In the genomic region with DNA sequence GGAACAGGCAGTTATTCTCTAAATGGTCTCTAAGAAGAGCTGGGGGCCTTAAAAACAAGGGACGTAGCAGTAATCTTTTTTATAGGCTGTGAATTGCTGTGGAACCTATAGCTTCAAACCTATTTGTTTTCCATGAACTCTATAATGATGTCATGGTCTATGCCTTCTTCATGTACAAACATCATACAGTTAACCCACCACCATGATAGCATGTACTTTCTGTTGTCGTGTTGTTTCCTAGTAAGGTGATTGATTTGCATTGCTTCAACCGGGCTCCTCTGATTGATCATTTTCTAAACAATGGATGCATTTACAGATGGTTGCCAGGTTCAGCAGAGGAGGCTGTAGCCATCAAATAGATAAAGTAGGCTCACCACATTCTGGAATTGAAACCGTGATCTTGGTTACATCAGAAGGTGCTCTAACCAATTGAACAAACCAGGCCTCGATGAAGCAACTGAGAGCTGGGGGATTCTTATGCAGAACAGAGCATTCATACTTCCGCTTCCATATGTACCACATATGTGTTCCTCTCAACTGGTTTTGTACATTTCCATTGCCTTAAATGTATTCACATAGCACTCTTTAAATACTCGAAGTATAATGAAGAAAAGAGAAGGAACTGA, we compare ENCODE assay signal across 12 cellular contexts. TPM values are rescaled to one million over a fixed set of nuclear protein-coding genes. Genes with fewer than 3 reads are reported as not detected.
DNase-seq lines count a peak whose midpoint lies in the region; ATAC-seq and TF ChIP-seq lines count a peak whose summit lies in the region.
"Had no signal": no experiment of that assay in that cellular context is flagged by ENCODE, and none has a peak within 500 bp of the region (broad histone marks: within the 10 kb centered on the region; RNA-seq: fewer than 3 reads in every experiment).

No MANE protein-coding gene starts in this region.

- TF ChIP-seq CTCF in osteoblast (IDR thresholded peaks at IDR 0.05; ENCODE audit: extremely low read depth, low read depth, low read length): no peak

- H3K27me3 ChIP-seq in Karpas-422 (ENCODE audit: low read length): no peaks in the 10 kb centered on the region
- no peaks in the 10 kb centered on the region for H3K27me3 ChIP-seq in osteoblast (ENCODE audit: insufficient read depth, low read length)
- no peaks in the 10 kb centered on the region for H3K27me3 ChIP-seq in CD4-positive, alpha-beta memory T cell (ENCODE audit: insufficient read depth, low read length)
- H3K27me3 ChIP-seq: heart left ventricle had no signal

- POLR2A ChIA-PET in activated CD4-positive, alpha-beta memory T cell treated with anti-CD3 and anti-CD28 coated beads for 36 hours (lab: Charles Lee): no interaction called here
- POLR2A ChIA-PET in CD4-positive, alpha-beta memory T cell (lab: Charles Lee; ENCODE audit: partially characterized antibody): interaction anchor here (0.5 to 16.3 kb wide), 5 partner anchors 8 to 117 kb away, joined by 3 to 164 read pairs (median 5); partner anchors contain the start of gene PCNX1

- peaks cover 49% of the 10 kb centered on the region for H3K4me1 Mint-ChIP-seq in activated CD4-positive, alpha-beta memory T cell treated with anti-CD3 and anti-CD28 coated beads for 36 hours (ENCODE audit: low read depth)
- H3K4me1 Mint-ChIP-seq in CD4-positive, alpha-beta memory T cell: peaks cover 41 to 61% (median 50%) of the 10 kb centered on the region in 4 donors

- no peak overlapping the region for H3K4me2 ChIP-seq in Karpas-422 (ENCODE audit: low read depth, low read length, poor library complexity, severe bottlenecking)
- H3K4me2 ChIP-seq in osteoblast (ENCODE audit: insufficient read depth, low read length): no peak overlapping the region

- no peaks in the 10 kb centered on the region; the same call in 1 of the 2 replicates for H3K9me2 ChIP-seq in Karpas-422 (replicated peaks; ENCODE audit: insufficient read depth, low read length)

- H3K4me1 ChIP-seq in Karpas-422 (ENCODE audit: low read length) (peaks cover 5% of the 10 kb centered on the region; the same call in 1 of the 2 replicates), osteoblast (ENCODE audit: insufficient read depth, low read length) (peaks cover 14% of the 10 kb centered on the region)
- H3K4me1 ChIP-seq in CD4-positive, alpha-beta memory T cell (ENCODE audit: insufficient read depth, low read length): peaks cover 43% of the 10 kb centered on the region

- H3K27me3 Mint-ChIP-seq in activated CD4-positive, alpha-beta memory T cell treated with anti-CD3 and anti-CD28 coated beads for 36 hours: no peaks in the 10 kb centered on the region
- no peaks in the 10 kb centered on the region for H3K27me3 Mint-ChIP-seq in CD4-positive, alpha-beta memory T cell

- DNase-seq in Karpas-422: no peak
- DNase-seq in osteoblast (ENCODE audit: insufficient read length, low spot score, missing footprints): peak; percentile 44
- DNase-seq in activated CD4-positive, alpha-beta memory T cell treated with anti-CD3 and anti-CD28 coated beads for 36 hours: no peak
- DNase-seq in AG08395 (ENCODE audit: low spot score): no peak
- DNase-seq in epidermal melanocyte (ENCODE audit: insufficient read length, low spot score): no peak
- no peak for DNase-seq in CD4-positive, alpha-beta memory T cell
- DNase-seq: heart left ventricle; NCI-H187 treated with DMSO at 0.1 percent for 48 hours; stimulated activated CD4-positive, alpha-beta T cell treated with anti-CD3 and anti-CD28 coated beads, Interleukin-1b, Interleukin-23, amount 100 ng/mL, for 48 hours had no signal

- H2AFZ ChIP-seq in Karpas-422 (ENCODE audit: low read length): peak overlapping the region; percentile 34
- H2AFZ ChIP-seq in osteoblast (ENCODE audit: low read length): no peak overlapping the region

- H3K27ac Mint-ChIP-seq in activated CD4-positive, alpha-beta memory T cell treated with anti-CD3 and anti-CD28 coated beads for 36 hours: no peak overlapping the region
- peak overlapping the region in 1 of 7 donors; percentile 7 for H3K27ac Mint-ChIP-seq in CD4-positive, alpha-beta memory T cell

- no peaks in the 10 kb centered on the region for H3K79me2 ChIP-seq in Karpas-422 (ENCODE audit: low read length)
- no peaks in the 10 kb centered on the region for H3K79me2 ChIP-seq in osteoblast (ENCODE audit: insufficient read depth, low read length)

- H3K36me3 Mint-ChIP-seq in activated CD4-positive, alpha-beta memory T cell treated with anti-CD3 and anti-CD28 coated beads for 36 hours: no peaks in the 10 kb centered on the region
- no peaks in the 10 kb centered on the region for H3K36me3 Mint-ChIP-seq in CD4-positive, alpha-beta memory T cell

- no peaks in the 10 kb centered on the region for H3K36me3 ChIP-seq in Karpas-422 (ENCODE audit: insufficient read depth, low read length)
- no peaks in the 10 kb centered on the region for H3K36me3 ChIP-seq in osteoblast (ENCODE audit: insufficient read depth, low read length)
- no peaks in the 10 kb centered on the region for H3K36me3 ChIP-seq in CD4-positive, alpha-beta memory T cell (ENCODE audit: insufficient read depth, low read length)
- H3K36me3 ChIP-seq: heart left ventricle, thoracic aorta had no signal

- CTCF ChIA-PET in activated CD4-positive, alpha-beta memory T cell treated with anti-CD3 and anti-CD28 coated beads for 36 hours (lab: Charles Lee): interaction anchor here (17.9 kb wide), 1 partner anchor 22 kb away, joined by 199 read pairs; the partner anchor contains the start of gene PCNX1
- CTCF ChIA-PET in CD4-positive, alpha-beta memory T cell (lab: Charles Lee; ENCODE audit: partially characterized antibody): interaction anchor here (1.1 to 6.8 kb wide), 4 partner anchors 8 to 74 kb away, joined by 3 to 62 read pairs (median 10); partner anchors contain the start of gene PCNX1

- H3K9me3 ChIP-seq in Karpas-422 (ENCODE audit: low read length) (no peaks in the 10 kb centered on the region), osteoblast (ENCODE audit: low read depth, low read length) (no peaks in the 10 kb centered on the region)
- no peaks in the 10 kb centered on the region for H3K9me3 ChIP-seq in CD4-positive, alpha-beta memory T cell (ENCODE audit: control insufficient read depth in 1 of 2, low read length in 2 of 2)
- H3K9me3 ChIP-seq: heart left ventricle, thoracic aorta had no signal

- ATAC-seq in GM19025 (IDR thresholded peaks at IDR 0.05; ENCODE audit: low read depth, unreplicated experiment) (peak; percentile 66), HG02678 (IDR thresholded peaks at IDR 0.05; ENCODE audit: unreplicated experiment) (peak; percentile 69)

- H3K27ac ChIP-seq in Karpas-422 (ENCODE audit: low read length): no peak overlapping the region
- no peak overlapping the region for H3K27ac ChIP-seq in osteoblast (ENCODE audit: low read depth, low read length)
- H3K27ac ChIP-seq in CD4-positive, alpha-beta memory T cell (ENCODE audit: low read depth, low read length): no peak overlapping the region

- H3K4me3 Mint-ChIP-seq in activated CD4-positive, alpha-beta memory T cell treated with anti-CD3 and anti-CD28 coated beads for 36 hours: no peak overlapping the region
- no peak overlapping the region for H3K4me3 Mint-ChIP-seq in CD4-positive, alpha-beta memory T cell

- no peaks in the 10 kb centered on the region for H3K9me3 Mint-ChIP-seq in activated CD4-positive, alpha-beta memory T cell treated with anti-CD3 and anti-CD28 coated beads for 36 hours
- no peaks in the 10 kb centered on the region for H3K9me3 Mint-ChIP-seq in CD4-positive, alpha-beta memory T cell

- no peak overlapping the region for H3K4me3 ChIP-seq in Karpas-422 (ENCODE audit: low read length)
- H3K4me3 ChIP-seq in osteoblast (ENCODE audit: insufficient read depth, low read length): no peak overlapping the region
- no peak overlapping the region for H3K4me3 ChIP-seq in CD4-positive, alpha-beta memory T cell (ENCODE audit: low read length in 2 of 2)
- H3K4me3 ChIP-seq: heart left ventricle, thoracic aorta had no signal

- H3K9ac ChIP-seq in Karpas-422 (ENCODE audit: low read length): no peak overlapping the region

- intact Hi-C loops in activated CD4-positive, alpha-beta memory T cell treated with anti-CD3 and anti-CD28 coated beads for 36 hours (cut with micrococcal nuclease): loop anchor here (10.0 kb wide), 4 partner anchors 227 to 1267 kb away; partner anchors contain the start of genes SIPA1L1 and SUSD6
- intact Hi-C loops in CD4-positive, alpha-beta memory T cell (cut with micrococcal nuclease): no loop called here

- H4K20me1 ChIP-seq in Karpas-422 (ENCODE audit: insufficient read depth, low read depth, low read length): no peaks in the 10 kb centered on the region
- no peaks in the 10 kb centered on the region for H4K20me1 ChIP-seq in osteoblast (ENCODE audit: insufficient read depth, low read length)

RNA-seq across cellular contexts. Expression of gene PCNX1, which starts 25.6 kb away (rescaled TPM):
- total RNA-seq in Karpas-422 (2014; rRNA removed; shearing (Covaris generic); ENCODE audit: low replicate concordance): 28.5 and 58.7 TPM in 2 replicates
- 51.0 and 72.5 TPM in 2 replicates for total RNA-seq in osteoblast
- total RNA-seq in activated CD4-positive, alpha-beta memory T cell treated with anti-CD3 and anti-CD28 coated beads for 36 hours: 10 to 100 TPM; 39.2 to 44.4 TPM
- total RNA-seq in CD4-positive, alpha-beta memory T cell: 100 to 1,000 TPM; 115 to 128 TPM
- polyA plus RNA-seq in CD4-positive, alpha-beta memory T cell: 10 to 100 TPM; 10.7 to 21.8 TPM
